Comparison of ENCODE assay signal across 9 cellular contexts in the genomic region with DNA sequence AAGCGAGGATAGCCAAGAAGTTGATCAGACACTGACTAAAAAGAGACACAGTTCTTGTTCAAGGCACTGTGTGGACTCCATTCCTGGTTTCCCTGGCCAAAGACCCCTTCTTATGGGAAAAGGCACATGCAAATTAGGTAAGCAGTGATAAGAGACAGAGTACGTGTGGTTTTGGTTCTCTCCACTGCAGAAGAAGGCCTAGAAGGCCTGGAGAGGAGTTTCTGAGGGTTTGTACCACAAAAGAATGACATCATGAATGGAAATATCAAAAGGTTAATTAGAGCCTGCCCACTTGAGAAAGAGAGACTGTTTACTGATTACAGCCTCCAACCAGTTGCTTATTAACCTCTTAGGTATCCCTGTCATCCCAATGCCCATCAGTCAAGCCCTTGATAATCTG.
DNase-seq lines count a peak whose midpoint lies in the region; ATAC-seq lines count a peak whose summit lies in the region.
"Had no signal": no experiment of that assay in that cellular context is flagged by ENCODE, and none has a peak within 500 bp of the region (broad histone marks: within the 10 kb centered on the region; RNA-seq: fewer than 3 reads in every experiment).

No MANE protein-coding gene starts in this region.

- DNase-seq in kidney glomerular epithelial cell (lab: John Stamatoyannopoulos, UW) (peak; percentile 69), inferior parietal cortex (ENCODE audit: extremely low spot score) (no peak), NCI-H2171 treated with DMSO at 0.1 percent for 48 hours (lab: John Stamatoyannopoulos, UW) (no peak), dermis blood vessel endothelial cell (no peak)
- no peak for DNase-seq in central memory CD4-positive, alpha-beta T cell
- DNase-seq: transverse colon had no signal

- ATAC-seq in GM18868 (IDR thresholded peaks at IDR 0.05; ENCODE audit: unreplicated experiment) = peak; percentile 89
- ATAC-seq in GM21526 (IDR thresholded peaks at IDR 0.05; ENCODE audit: low FRiP score, unreplicated experiment) = peak; percentile 74
- peak; percentile 87 for ATAC-seq in HG03095 (IDR thresholded peaks at IDR 0.05; ENCODE audit: unreplicated experiment)
